ENCODE assay signal across 28 cellular contexts in the genomic region with DNA sequence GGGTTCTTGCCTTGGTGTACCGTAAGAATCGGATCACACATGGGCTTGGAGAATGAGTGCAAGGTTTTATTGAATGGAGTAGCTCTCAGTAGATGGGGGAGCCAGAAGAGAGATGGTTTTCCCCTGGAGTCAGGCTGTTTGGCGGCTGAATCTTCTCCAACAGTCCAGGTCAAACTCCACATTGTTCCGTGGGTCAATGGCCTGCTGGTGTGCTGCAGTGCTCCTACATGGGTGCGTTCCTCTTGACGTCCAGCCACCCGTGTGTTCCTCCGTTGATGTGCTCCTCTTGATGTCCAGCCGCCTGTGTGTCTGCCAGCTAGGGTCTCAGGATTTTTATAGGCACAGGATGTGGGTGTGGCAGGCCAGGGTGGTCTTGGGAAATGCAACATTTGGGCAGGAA.
"Had no signal": no experiment of that assay in that cellular context is flagged by ENCODE, and none has a peak within 500 bp of the region (broad histone marks: within the 10 kb centered on the region; RNA-seq: fewer than 3 reads in every experiment).

No MANE protein-coding gene starts in this region.

- H3K9me3 Mint-ChIP-seq: naive thymus-derived CD8-positive, alpha-beta T cell; nephron; neural crest cell; stimulated activated memory B cell treated with anti-CD40 and anti-IgM and Interleukin-4, amounts not matched to agents 10 μg/mL and 1 μg/mL and 100 μg/mL, for 72 hours; stimulated activated naive CD8-positive, alpha-beta T cell treated with anti-CD3 and anti-CD28 coated beads, Interleukin-15, amount 100 ng/mL, for 72 hours; type B pancreatic cell had no signal

- H3K27me3 Mint-ChIP-seq: stimulated activated memory B cell treated with anti-CD40 and anti-IgM and Interleukin-4, amounts not matched to agents 10 μg/mL and 1 μg/mL and 100 μg/mL, for 72 hours had no signal

- H3K27me3 ChIP-seq: ovary, sigmoid colon, tibial nerve, uterus had no signal

- ATAC-seq: heart right ventricle; left cardiac atrium; left lung; naive thymus-derived CD8-positive, alpha-beta T cell; right cardiac atrium; stimulated activated naive CD8-positive, alpha-beta T cell treated with anti-CD3 and anti-CD28 coated beads, Interleukin-15, amount 100 ng/mL, for 72 hours had no signal

- H3K4me3 ChIP-seq: heart right ventricle, left lung, ovary, sigmoid colon, spleen, tibial nerve, uterus had no signal

- H3K36me3 Mint-ChIP-seq: memory B cell; naive thymus-derived CD8-positive, alpha-beta T cell; stimulated activated memory B cell treated with anti-CD40 and anti-IgM and Interleukin-4, amounts not matched to agents 10 μg/mL and 1 μg/mL and 100 μg/mL, for 72 hours; type B pancreatic cell had no signal

- H3K4me1 Mint-ChIP-seq: memory B cell; nephron; neural crest cell; stimulated activated memory B cell treated with anti-CD40 and anti-IgM and Interleukin-4, amounts not matched to agents 10 μg/mL and 1 μg/mL and 100 μg/mL, for 72 hours; stimulated activated naive CD8-positive, alpha-beta T cell treated with anti-CD3 and anti-CD28 coated beads, Interleukin-15, amount 100 ng/mL, for 72 hours had no signal

- H3K4me1 ChIP-seq: heart right ventricle, left lung, sigmoid colon, spleen, tibial nerve, uterus had no signal

- DNase-seq: heart right ventricle; hippocampal formation; kidney glomerular epithelial cell; left cardiac atrium; left lung; midbrain; naive thymus-derived CD8-positive, alpha-beta T cell; ovary; right cardiac atrium; sigmoid colon; small intestine; spleen; stimulated activated CD4-positive, alpha-beta T cell treated with anti-CD3 and anti-CD28 coated beads, Interleukin-1b, Interleukin-23, amount 100 ng/mL, for 48 hours; stimulated activated CD4-positive, alpha-beta T cell treated with anti-CD3 and anti-CD28 coated beads, Interleukin-2, amount 100 ng/mL, for 48 hours; stimulated activated CD4-positive, alpha-beta T cell treated with anti-CD3 and anti-CD28 coated beads, Interleukin-4, amount 100 ng/mL, for 4 hours; stimulated activated CD8-positive, alpha-beta memory T cell treated with anti-CD3 and anti-CD28 coated beads, Interleukin-4, amount 100 ng/mL, for 48 hours; stimulated activated naive CD4-positive, alpha-beta T cell treated with Interleukin-2 at 50 U/mL for 16 hours; stimulated activated naive CD8-positive, alpha-beta T cell treated with anti-CD3 and anti-CD28 coated beads, Interleukin-15, amount 100 ng/mL, for 72 hours; substantia nigra; uterus had no signal

- H3K27ac ChIP-seq: heart right ventricle, left lung, ovary, sigmoid colon, spleen, tibial nerve, uterus had no signal

- H3K36me3 ChIP-seq: heart right ventricle, left lung, ovary, sigmoid colon, spleen, tibial nerve, uterus had no signal

- H3K4me3 Mint-ChIP-seq: memory B cell; naive thymus-derived CD8-positive, alpha-beta T cell; nephron; neural crest cell; stimulated activated memory B cell treated with anti-CD40 and anti-IgM and Interleukin-4, amounts not matched to agents 10 μg/mL and 1 μg/mL and 100 μg/mL, for 72 hours; stimulated activated naive CD8-positive, alpha-beta T cell treated with anti-CD3 and anti-CD28 coated beads, Interleukin-15, amount 100 ng/mL, for 72 hours; type B pancreatic cell had no signal

- H3K9me3 ChIP-seq: heart right ventricle, left lung, ovary, sigmoid colon, spleen, tibial nerve, uterus had no signal

- H3K27ac Mint-ChIP-seq: memory B cell; naive thymus-derived CD8-positive, alpha-beta T cell; nephron; progenitor cell of endocrine pancreas; stimulated activated memory B cell treated with anti-CD40 and anti-IgM and Interleukin-4, amounts not matched to agents 10 μg/mL and 1 μg/mL and 100 μg/mL, for 72 hours; stimulated activated naive CD8-positive, alpha-beta T cell treated with anti-CD3 and anti-CD28 coated beads, Interleukin-15, amount 100 ng/mL, for 72 hours; type B pancreatic cell had no signal

- FAIRE-seq: keratinocyte, small intestine had no signal
